Comparison of ENCODE assay signal across 38 cellular contexts in genomic region chr3:186628756-186629155, GRCh38. TPM values are rescaled to one million over a fixed set of nuclear protein-coding genes. Genes with fewer than 3 reads are reported as not detected.
"Had no signal": no experiment of that assay in that cellular context is flagged by ENCODE, and none has a peak within 500 bp of the region (broad histone marks: within the 10 kb centered on the region; RNA-seq: fewer than 3 reads in every experiment).

No MANE protein-coding gene starts in this region.

- H3K4me1 Mint-ChIP-seq: activated B cell treated with CpG ODN at 0.5 μM for 24 hours; activated CD4-positive, alpha-beta T cell treated with anti-CD3 and anti-CD28 coated beads, Interleukin-2, amount 10 ng/mL, durations not matched to agents 24 days and 14 days; activated CD8-positive, alpha-beta memory T cell treated with anti-CD3 and anti-CD28 coated beads, Interleukin-2, amount 10 ng/mL, durations not matched to agents 7 days and 5 days; activated naive CD4-positive, alpha-beta T cell treated with anti-CD3 and anti-CD28 coated beads, Interleukin-2, amount 50 U/mL, for 24 hours; activated naive CD8-positive, alpha-beta T cell treated with anti-CD3 and anti-CD28 coated beads for 36 hours; activated naive CD8-positive, alpha-beta T cell treated with anti-CD3 and anti-CD28 coated beads, Interleukin-2, amount 50 U/mL, for 24 hours had no signal

- H3K27ac ChIP-seq: adrenal gland, body of pancreas, esophagus squamous epithelium, gastroesophageal sphincter, heart right ventricle, VCaP had no signal

- H3K9me3 ChIP-seq: adrenal gland, body of pancreas, esophagus squamous epithelium, gastroesophageal sphincter, heart right ventricle had no signal

- DNase-seq: activated B cell treated with CpG ODN at 0.5 μM for 24 hours; activated CD4-positive, alpha-beta memory T cell treated with anti-CD3 and anti-CD28 coated beads for 36 hours; activated CD4-positive, alpha-beta T cell treated with anti-CD3 and anti-CD28 coated beads, Interleukin-2, amount 10 ng/mL, durations not matched to agents 24 days and 14 days; activated CD8-positive, alpha-beta memory T cell treated with anti-CD3 and anti-CD28 coated beads, Interleukin-2, amount 10 ng/mL, durations not matched to agents 7 days and 5 days; activated CD8-positive, alpha-beta memory T cell treated with anti-CD3 and anti-CD28 coated beads, Interleukin-2, amount 50 U/mL, for 4 hours; activated CD8-positive, alpha-beta T cell treated with anti-CD3 and anti-CD28 coated beads, Interleukin-2, amount 10 ng/mL, durations not matched to agents 7 days and 5 days; activated effector memory CD4-positive, alpha-beta T cell treated with anti-CD3 and anti-CD28 coated beads, Interleukin-2, amount 50 U/mL, for 16 hours; activated naive CD4-positive, alpha-beta T cell treated with anti-CD3 and anti-CD28 coated beads for 36 hours; activated naive CD8-positive, alpha-beta T cell treated with anti-CD3 and anti-CD28 coated beads for 36 hours; activated naive CD8-positive, alpha-beta T cell treated with anti-CD3 and anti-CD28 coated beads, Interleukin-2, amount 50 U/mL, for 24 hours; activated T-cell treated with anti-CD3 and anti-CD28 coated beads, Interleukin-2, amount 50 U/mL, for 1 hour; activated T-cell treated with anti-CD3 and anti-CD28 coated beads, Interleukin-2, amount 50 U/mL, for 48 hours; adrenal gland; amygdala; aorta; body of pancreas; caudate nucleus; cortex of kidney; dermis blood vessel endothelial cell; effector CD4-positive, alpha-beta T cell; effector memory CD8-positive, alpha-beta T cell; esophagus squamous epithelium; foreskin melanocyte; heart right ventricle; T-helper 2 cell had no signal

- H3K27me3 Mint-ChIP-seq: activated B cell treated with CpG ODN at 0.5 μM for 24 hours had no signal

- FAIRE-seq: colon had no signal

- H3K36me3 Mint-ChIP-seq: activated CD4-positive, alpha-beta memory T cell treated with anti-CD3 and anti-CD28 coated beads for 36 hours; activated CD8-positive, alpha-beta memory T cell treated with anti-CD3 and anti-CD28 coated beads, Interleukin-2, amount 10 ng/mL, durations not matched to agents 7 days and 5 days; activated naive CD4-positive, alpha-beta T cell treated with anti-CD3 and anti-CD28 coated beads, Interleukin-2, amount 50 U/mL, for 24 hours; activated naive CD8-positive, alpha-beta T cell treated with anti-CD3 and anti-CD28 coated beads for 36 hours had no signal

- H3K4me3 Mint-ChIP-seq: activated B cell treated with CpG ODN at 0.5 μM for 24 hours; activated CD4-positive, alpha-beta memory T cell treated with anti-CD3 and anti-CD28 coated beads for 36 hours; activated CD4-positive, alpha-beta T cell treated with anti-CD3 and anti-CD28 coated beads, Interleukin-2, amount 10 ng/mL, durations not matched to agents 24 days and 14 days; activated CD8-positive, alpha-beta memory T cell treated with anti-CD3 and anti-CD28 coated beads, Interleukin-2, amount 10 ng/mL, durations not matched to agents 7 days and 5 days; activated CD8-positive, alpha-beta T cell treated with anti-CD3 and anti-CD28 coated beads, Interleukin-2, amount 10 ng/mL, durations not matched to agents 7 days and 5 days; activated naive CD4-positive, alpha-beta T cell treated with anti-CD3 and anti-CD28 coated beads for 36 hours; activated naive CD4-positive, alpha-beta T cell treated with anti-CD3 and anti-CD28 coated beads, Interleukin-2, amount 50 U/mL, for 24 hours; activated naive CD8-positive, alpha-beta T cell treated with anti-CD3 and anti-CD28 coated beads for 36 hours; activated naive CD8-positive, alpha-beta T cell treated with anti-CD3 and anti-CD28 coated beads, Interleukin-2, amount 50 U/mL, for 24 hours; activated T-helper 1 cell treated with anti-CD3 and anti-CD28 coated beads, Interleukin-12 subunit alpha, Interleukin-12 subunit beta, Interleukin-2, Interleukin-4 antibody, amounts not matched to agents 30 ng/mL and 10 ng/mL and 1 ng/mL, durations not matched to agents 14 hours and 24 hours and 36 hours; effector memory CD8-positive, alpha-beta T cell had no signal

- H3K27me3 ChIP-seq: adrenal gland, body of pancreas had no signal

- ATAC-seq: activated CD4-positive, CD25-positive, alpha-beta regulatory T cell treated with anti-CD3 and anti-CD28 coated beads, Interleukin-2, amount 50 U/mL, for 24 hours; activated CD8-positive, alpha-beta memory T cell treated with anti-CD3 and anti-CD28 coated beads, Interleukin-2, amount 10 ng/mL, durations not matched to agents 7 days and 5 days; activated CD8-positive, alpha-beta T cell treated with anti-CD3 and anti-CD28 coated beads, Interleukin-2, amount 10 ng/mL, durations not matched to agents 7 days and 5 days; activated naive CD8-positive, alpha-beta T cell treated with anti-CD3 and anti-CD28 coated beads, Interleukin-2, amount 50 U/mL, for 24 hours; body of pancreas; effector memory CD8-positive, alpha-beta T cell; gastroesophageal sphincter; heart right ventricle had no signal

- H3K4me1 ChIP-seq: adrenal gland, gastroesophageal sphincter, heart right ventricle had no signal

- H3K36me3 ChIP-seq: adrenal gland, esophagus squamous epithelium, gastroesophageal sphincter, heart right ventricle had no signal

- H3K9me3 Mint-ChIP-seq: activated B cell treated with CpG ODN at 0.5 μM for 24 hours; activated CD4-positive, alpha-beta memory T cell treated with anti-CD3 and anti-CD28 coated beads for 36 hours; activated CD4-positive, alpha-beta T cell treated with anti-CD3 and anti-CD28 coated beads, Interleukin-2, amount 10 ng/mL, durations not matched to agents 24 days and 14 days; activated naive CD4-positive, alpha-beta T cell treated with anti-CD3 and anti-CD28 coated beads for 36 hours; activated naive CD4-positive, alpha-beta T cell treated with anti-CD3 and anti-CD28 coated beads, Interleukin-2, amount 50 U/mL, for 24 hours; activated naive CD8-positive, alpha-beta T cell treated with anti-CD3 and anti-CD28 coated beads for 36 hours; activated naive CD8-positive, alpha-beta T cell treated with anti-CD3 and anti-CD28 coated beads, Interleukin-2, amount 50 U/mL, for 24 hours; activated T-helper 1 cell treated with anti-CD3 and anti-CD28 coated beads, Interleukin-12 subunit alpha, Interleukin-12 subunit beta, Interleukin-2, Interleukin-4 antibody, amounts not matched to agents 30 ng/mL and 10 ng/mL and 1 ng/mL, durations not matched to agents 14 hours and 24 hours and 36 hours; activated T-helper 2 cell treated with anti-CD3 and anti-CD28 coated beads, Interferon-gamma antibody, Interleukin-2, Interleukin-4, amounts not matched to agents 10 μg/mL and 5 μg/mL and 100 μg/mL, durations not matched to agents 14 hours and 24 hours and 36 hours; effector memory CD8-positive, alpha-beta T cell had no signal

- H3K27ac Mint-ChIP-seq: activated B cell treated with CpG ODN at 0.5 μM for 24 hours; activated CD4-positive, alpha-beta memory T cell treated with anti-CD3 and anti-CD28 coated beads for 36 hours; activated CD4-positive, alpha-beta T cell treated with anti-CD3 and anti-CD28 coated beads, Interleukin-2, amount 10 ng/mL, durations not matched to agents 24 days and 14 days; activated CD8-positive, alpha-beta memory T cell treated with anti-CD3 and anti-CD28 coated beads, Interleukin-2, amount 10 ng/mL, durations not matched to agents 7 days and 5 days; activated CD8-positive, alpha-beta T cell treated with anti-CD3 and anti-CD28 coated beads, Interleukin-2, amount 10 ng/mL, durations not matched to agents 7 days and 5 days; activated naive CD4-positive, alpha-beta T cell treated with anti-CD3 and anti-CD28 coated beads for 36 hours; activated naive CD4-positive, alpha-beta T cell treated with anti-CD3 and anti-CD28 coated beads, Interleukin-2, amount 50 U/mL, for 24 hours; activated naive CD8-positive, alpha-beta T cell treated with anti-CD3 and anti-CD28 coated beads for 36 hours; activated naive CD8-positive, alpha-beta T cell treated with anti-CD3 and anti-CD28 coated beads, Interleukin-2, amount 50 U/mL, for 24 hours; activated T-helper 1 cell treated with anti-CD3 and anti-CD28 coated beads, Interleukin-12 subunit alpha, Interleukin-12 subunit beta, Interleukin-2, Interleukin-4 antibody, amounts not matched to agents 30 ng/mL and 10 ng/mL and 1 ng/mL, durations not matched to agents 14 hours and 24 hours and 36 hours; activated T-helper 2 cell treated with anti-CD3 and anti-CD28 coated beads, Interferon-gamma antibody, Interleukin-2, Interleukin-4, amounts not matched to agents 10 μg/mL and 5 μg/mL and 100 μg/mL, durations not matched to agents 14 hours and 24 hours and 36 hours; effector memory CD8-positive, alpha-beta T cell had no signal

- H3K4me3 ChIP-seq: adrenal gland, body of pancreas, esophagus squamous epithelium, gastroesophageal sphincter, heart right ventricle had no signal

RNA-seq across cellular contexts. Expression of gene FETUB, which starts 11.4 kb away (rescaled TPM):
- total RNA-seq: activated B cell treated with CpG ODN at 0.5 μM for 24 hours; activated CD4-positive, alpha-beta memory T cell treated with anti-CD3 and anti-CD28 coated beads for 36 hours; activated CD4-positive, alpha-beta T cell treated with anti-CD3 and anti-CD28 coated beads, Interleukin-2, amount 10 ng/mL, durations not matched to agents 24 days and 14 days; activated CD8-positive, alpha-beta memory T cell treated with anti-CD3 and anti-CD28 coated beads for 36 hours; activated CD8-positive, alpha-beta memory T cell treated with anti-CD3 and anti-CD28 coated beads, Interleukin-2, amount 10 ng/mL, durations not matched to agents 7 days and 5 days; activated CD8-positive, alpha-beta T cell treated with anti-CD3 and anti-CD28 coated beads, Interleukin-2, amount 10 ng/mL, durations not matched to agents 7 days and 5 days; activated naive CD4-positive, alpha-beta T cell treated with anti-CD3 and anti-CD28 coated beads for 36 hours; activated naive CD8-positive, alpha-beta T cell treated with anti-CD3 and anti-CD28 coated beads for 36 hours; activated T-helper 1 cell treated with anti-CD3 and anti-CD28 coated beads, Interleukin-12 subunit alpha, Interleukin-12 subunit beta, Interleukin-2, Interleukin-4 antibody, amounts not matched to agents 30 ng/mL and 10 ng/mL and 1 ng/mL, durations not matched to agents 14 hours and 24 hours and 36 hours; activated T-helper 2 cell treated with anti-CD3 and anti-CD28 coated beads, Interferon-gamma antibody, Interleukin-2, Interleukin-4, amounts not matched to agents 10 μg/mL and 5 μg/mL and 100 μg/mL, durations not matched to agents 14 hours and 24 hours and 36 hours; adrenal gland; aorta; body of pancreas; chondrocyte; dermis blood vessel endothelial cell; fibroblast of lung; fibroblast of villous mesenchyme; gastroesophageal sphincter; glomerular endothelial cell; T-helper 1 cell treated with Interleukin-12 subunit alpha and Interleukin-12 subunit beta and Interleukin-4 antibody, amounts not matched to agents 30 ng/mL and 1 ng/mL, for 36 hours had no signal
- polyA plus RNA-seq: adrenal gland, aorta, fibroblast of lung, heart right ventricle had no signal

RNA-seq across cellular contexts. Expression of gene AHSG, which starts 15.9 kb away (rescaled TPM):
- total RNA-seq: activated B cell treated with CpG ODN at 0.5 μM for 24 hours; activated CD4-positive, alpha-beta memory T cell treated with anti-CD3 and anti-CD28 coated beads for 36 hours; activated CD4-positive, alpha-beta T cell treated with anti-CD3 and anti-CD28 coated beads, Interleukin-2, amount 10 ng/mL, durations not matched to agents 24 days and 14 days; activated CD8-positive, alpha-beta memory T cell treated with anti-CD3 and anti-CD28 coated beads for 36 hours; activated CD8-positive, alpha-beta memory T cell treated with anti-CD3 and anti-CD28 coated beads, Interleukin-2, amount 10 ng/mL, durations not matched to agents 7 days and 5 days; activated CD8-positive, alpha-beta T cell treated with anti-CD3 and anti-CD28 coated beads, Interleukin-2, amount 10 ng/mL, durations not matched to agents 7 days and 5 days; activated naive CD4-positive, alpha-beta T cell treated with anti-CD3 and anti-CD28 coated beads for 36 hours; activated naive CD8-positive, alpha-beta T cell treated with anti-CD3 and anti-CD28 coated beads for 36 hours; activated T-helper 2 cell treated with anti-CD3 and anti-CD28 coated beads, Interferon-gamma antibody, Interleukin-2, Interleukin-4, amounts not matched to agents 10 μg/mL and 5 μg/mL and 100 μg/mL, durations not matched to agents 14 hours and 24 hours and 36 hours; aorta; body of pancreas; chondrocyte; dermis blood vessel endothelial cell; esophagus squamous epithelium; fibroblast of lung; fibroblast of villous mesenchyme; gastroesophageal sphincter; glomerular endothelial cell; heart right ventricle; T-helper 1 cell treated with Interleukin-12 subunit alpha and Interleukin-12 subunit beta and Interleukin-4 antibody, amounts not matched to agents 30 ng/mL and 1 ng/mL, for 36 hours had no signal
- polyA plus RNA-seq: fibroblast of lung, heart right ventricle had no signal

RNA-seq across cellular contexts. Expression of gene HRG, which starts 37.1 kb away (rescaled TPM):
- total RNA-seq: activated B cell treated with CpG ODN at 0.5 μM for 24 hours; activated CD4-positive, alpha-beta memory T cell treated with anti-CD3 and anti-CD28 coated beads for 36 hours; activated CD4-positive, alpha-beta T cell treated with anti-CD3 and anti-CD28 coated beads, Interleukin-2, amount 10 ng/mL, durations not matched to agents 24 days and 14 days; activated CD8-positive, alpha-beta memory T cell treated with anti-CD3 and anti-CD28 coated beads for 36 hours; activated CD8-positive, alpha-beta memory T cell treated with anti-CD3 and anti-CD28 coated beads, Interleukin-2, amount 10 ng/mL, durations not matched to agents 7 days and 5 days; activated CD8-positive, alpha-beta T cell treated with anti-CD3 and anti-CD28 coated beads, Interleukin-2, amount 10 ng/mL, durations not matched to agents 7 days and 5 days; activated naive CD4-positive, alpha-beta T cell treated with anti-CD3 and anti-CD28 coated beads for 36 hours; activated naive CD8-positive, alpha-beta T cell treated with anti-CD3 and anti-CD28 coated beads for 36 hours; activated T-helper 1 cell treated with anti-CD3 and anti-CD28 coated beads, Interleukin-12 subunit alpha, Interleukin-12 subunit beta, Interleukin-2, Interleukin-4 antibody, amounts not matched to agents 30 ng/mL and 10 ng/mL and 1 ng/mL, durations not matched to agents 14 hours and 24 hours and 36 hours; activated T-helper 2 cell treated with anti-CD3 and anti-CD28 coated beads, Interferon-gamma antibody, Interleukin-2, Interleukin-4, amounts not matched to agents 10 μg/mL and 5 μg/mL and 100 μg/mL, durations not matched to agents 14 hours and 24 hours and 36 hours; aorta; body of pancreas; chondrocyte; dermis blood vessel endothelial cell; esophagus squamous epithelium; fibroblast of lung; fibroblast of villous mesenchyme; gastroesophageal sphincter; glomerular endothelial cell; T-helper 1 cell treated with Interleukin-12 subunit alpha and Interleukin-12 subunit beta and Interleukin-4 antibody, amounts not matched to agents 30 ng/mL and 1 ng/mL, for 36 hours had no signal
- polyA plus RNA-seq: aorta, fibroblast of lung, heart right ventricle had no signal
